18 cellular contexts compared by ENCODE assay signal in the genomic region with DNA sequence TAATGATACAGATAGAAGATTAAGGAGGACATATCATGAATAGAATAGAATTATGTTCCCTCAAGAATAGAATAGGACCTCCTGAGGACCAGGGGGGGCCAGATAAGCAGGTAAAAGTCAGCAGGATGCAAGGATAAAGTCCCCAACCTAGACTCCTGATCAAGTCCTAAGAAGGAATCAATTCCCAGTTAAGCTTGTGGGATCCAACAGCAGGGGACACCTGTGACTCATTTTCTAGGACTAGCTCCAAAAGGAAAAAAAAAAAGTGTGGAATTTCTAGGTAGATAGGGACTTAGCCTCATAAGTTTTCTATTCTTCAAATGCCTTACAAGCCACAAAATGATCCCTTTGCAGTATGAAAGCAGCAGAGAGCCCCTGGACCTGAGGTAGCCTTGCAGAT.
DNase-seq lines count a peak whose midpoint lies in the region; ATAC-seq, FAIRE-seq and TF ChIP-seq lines count a peak whose summit lies in the region.
"Had no signal": no experiment of that assay in that cellular context is flagged by ENCODE, and none has a peak within 500 bp of the region (broad histone marks: within the 10 kb centered on the region; RNA-seq: fewer than 3 reads in every experiment).

No MANE protein-coding gene starts in this region.

- peak; percentile 42 for ATAC-seq in left colon
- no peak for ATAC-seq in heart right ventricle
- ATAC-seq: PC-3 had no signal

- intact Hi-C loops in left colon (cut with DNase I, micrococcal nuclease): no loop called here
- intact Hi-C loops in heart right ventricle (cut with DNase I): no loop called here

- no peaks in the 10 kb centered on the region for H3K27me3 ChIP-seq in cardiac muscle cell
- no peaks in the 10 kb centered on the region for H3K27me3 ChIP-seq in right atrium auricular region
- H3K27me3 ChIP-seq in heart right ventricle: no peaks in the 10 kb centered on the region
- H3K27me3 ChIP-seq: BE2C, SJSA1 had no signal

- H3K4me1 ChIP-seq in cardiac muscle cell (ENCODE audit: low read depth) (peaks cover 9% of the 10 kb centered on the region), right atrium auricular region (no peaks in the 10 kb centered on the region), heart right ventricle (no peaks in the 10 kb centered on the region)
- H3K4me1 ChIP-seq: BE2C, SJSA1 had no signal

- FAIRE-seq in H54 (lab: Jason Lieb, UNC): no peak

- DNase-seq in cardiac muscle cell (ENCODE audit: low read depth in 1 of 2, low spot score in 1 of 2) (no peak), right atrium auricular region (ENCODE audit: low spot score) (no peak), caudate nucleus (lab: John Stamatoyannopoulos, UW) (no peak), left colon (no peak), hepatic stellate cell (ENCODE audit: low spot score) (no peak), heart right ventricle (no peak), islet precursor cell (no peak), H54 (ENCODE audit: insufficient read length, low spot score) (no peak)
- DNase-seq: BE2C; CD4-positive, alpha-beta T cell; HCEC 1CT; KG1; NCI-H1048; NCI-H146; PC-3 had no signal

- H3K36me3 ChIP-seq in cardiac muscle cell (no peaks in the 10 kb centered on the region), right atrium auricular region (no peaks in the 10 kb centered on the region), heart right ventricle (no peaks in the 10 kb centered on the region)
- H3K36me3 ChIP-seq: BE2C, SJSA1 had no signal

- H3K9me3 ChIP-seq in cardiac muscle cell (ENCODE audit: low read depth) (no peaks in the 10 kb centered on the region), right atrium auricular region (no peaks in the 10 kb centered on the region), heart right ventricle (no peaks in the 10 kb centered on the region)
- H3K9me3 ChIP-seq: BE2C had no signal

- H3K4me3 ChIP-seq in cardiac muscle cell (no peak overlapping the region), right atrium auricular region (no peak overlapping the region), heart right ventricle (no peak overlapping the region)
- H3K4me3 ChIP-seq: SJSA1 had no signal

- H3K27ac ChIP-seq in cardiac muscle cell: peak overlapping the region; percentile 26
- no peak overlapping the region for H3K27ac ChIP-seq in right atrium auricular region
- H3K27ac ChIP-seq in caudate nucleus (ENCODE audit: low read depth, low read length): peak overlapping the region; percentile 19
- H3K27ac ChIP-seq in heart right ventricle: no peak overlapping the region
- H3K27ac ChIP-seq: 22Rv1, HL-60, SJSA1 had no signal

- no peak for TF ChIP-seq CTCF in cardiac muscle cell (IDR thresholded peaks at IDR 0.05; ENCODE audit: low read depth, low read length)
- TF ChIP-seq CTCF in right atrium auricular region (IDR thresholded peaks at IDR 0.05): no peak
- no peak for TF ChIP-seq CTCF in heart right ventricle (IDR thresholded peaks at IDR 0.05)

- no peak for TF ChIP-seq POLR2A in H54 (IDR thresholded peaks at IDR 0.05; ENCODE audit: low read depth, low read length)

Comparison
In these comparisons a context has a peak if more than half of its experiments do, and no peak if none do; other contexts are left out.
1. H3K27ac ChIP-seq: peak in cardiac muscle cell (single experiment) and caudate nucleus (single experiment); none in right atrium auricular region (0 of 2) and heart right ventricle (0 of 10).